8 cellular contexts compared by ENCODE assay signal in genomic region chr6:56890683-56891429, GRCh38.
DNase-seq lines count a peak whose midpoint lies in the region; ATAC-seq lines count a peak whose summit lies in the region.

No MANE protein-coding gene starts in this region.

- no peaks in the 10 kb centered on the region for H3K9me3 Mint-ChIP-seq in effector memory CD8-positive, alpha-beta T cell
- H3K9me3 Mint-ChIP-seq in immature natural killer cell = no peaks in the 10 kb centered on the region

- H3K27ac ChIP-seq in ACC112 (ENCODE audit: low read depth, low read length) = peak overlapping the region; percentile 95

- H3K4me3 Mint-ChIP-seq in effector memory CD8-positive, alpha-beta T cell = no peak overlapping the region
- no peak overlapping the region for H3K4me3 Mint-ChIP-seq in immature natural killer cell

- ATAC-seq in GM18520 (IDR thresholded peaks at IDR 0.05; ENCODE audit: unreplicated experiment) (peak; percentile 95), HG02938 (IDR thresholded peaks at IDR 0.05; ENCODE audit: unreplicated experiment) (peak; percentile 96)
- ATAC-seq in effector memory CD8-positive, alpha-beta T cell (replicated peaks) = no peak

- no peaks in the 10 kb centered on the region for H3K36me3 Mint-ChIP-seq in effector memory CD8-positive, alpha-beta T cell (ENCODE audit: insufficient read depth)
- H3K36me3 Mint-ChIP-seq in immature natural killer cell = no peaks in the 10 kb centered on the region

- H3K4me1 ChIP-seq in ACC112 (ENCODE audit: control insufficient read depth, insufficient read depth, low read length, unreplicated experiment) = peaks cover 39% of the 10 kb centered on the region

- no peaks in the 10 kb centered on the region for H3K4me1 Mint-ChIP-seq in effector memory CD8-positive, alpha-beta T cell (ENCODE audit: low read depth in 2 of 2)
- no peaks in the 10 kb centered on the region for H3K4me1 Mint-ChIP-seq in immature natural killer cell

- peak; percentile 88 for DNase-seq in OCI-M1 (lab: John Stamatoyannopoulos, UW)
- peak; percentile 98 for DNase-seq in fibroblast of peridontal ligament (ENCODE audit: extremely low read depth)
- DNase-seq in effector memory CD8-positive, alpha-beta T cell = no peak
- DNase-seq in retina = no peak
- DNase-seq in immature natural killer cell = no peak

- H3K27ac Mint-ChIP-seq in effector memory CD8-positive, alpha-beta T cell = no peak overlapping the region
- H3K27ac Mint-ChIP-seq in immature natural killer cell = no peak overlapping the region

- no peak overlapping the region for H3K4me3 ChIP-seq in ACC112 (ENCODE audit: low read depth, low read length)

- H3K36me3 ChIP-seq in ACC112 (ENCODE audit: insufficient read depth, low read length) = peaks cover 9% of the 10 kb centered on the region; the same call in 1 of the 2 replicates

- H2AFZ ChIP-seq in ACC112 (ENCODE audit: low read length, unreplicated experiment) = peak overlapping the region; percentile 19

- H3K79me2 ChIP-seq in ACC112 (ENCODE audit: control insufficient read depth, insufficient read depth, low read length, unreplicated experiment) = peaks cover 14% of the 10 kb centered on the region

- peaks cover 0 to 2% of the 10 kb centered on the region in 2 donors for H3K27me3 Mint-ChIP-seq in effector memory CD8-positive, alpha-beta T cell
- H3K27me3 Mint-ChIP-seq in immature natural killer cell (ENCODE audit: low read depth in 3 of 3) = no peaks in the 10 kb centered on the region

- H3K27me3 ChIP-seq in ACC112 (ENCODE audit: insufficient read depth, low read length) = no peaks in the 10 kb centered on the region

Comparison
In these comparisons a context has a peak if more than half of its experiments do, and no peak if none do; other contexts are left out.
1. DNase-seq: peak in OCI-M1 (single experiment) and fibroblast of peridontal ligament (single experiment); none in effector memory CD8-positive, alpha-beta T cell (0 of 3), retina (single experiment) and immature natural killer cell (0 of 3).